Comparison of ENCODE assay signal across 1 cellular context in the genomic region with DNA sequence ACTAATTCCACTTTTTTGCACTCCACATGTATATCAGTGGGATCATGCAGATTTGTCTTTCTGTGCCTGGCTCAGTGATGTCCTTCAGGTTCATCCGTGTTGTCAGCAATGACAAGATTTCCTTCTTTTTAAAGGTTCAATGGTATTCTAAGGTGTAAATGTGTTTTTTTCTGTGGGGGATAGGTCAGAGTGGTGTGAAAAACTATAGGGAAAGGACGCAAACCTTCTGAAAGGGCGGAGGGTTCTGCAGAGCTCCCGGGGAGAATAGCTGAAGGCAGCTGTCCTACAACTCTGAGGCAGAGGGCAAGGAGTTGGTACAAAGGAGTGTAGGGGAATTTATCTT.
TF ChIP-seq lines count a peak whose summit lies in the region.

No MANE protein-coding gene starts in this region.

TF ChIP-seq in IMR-90, 13 proteins besides CTCF, POLR2A, EP300 and RAD21:
- no peak for TF ChIP-seq FOS (IDR thresholded peaks at IDR 0.05; ENCODE audit: low read depth, low read length)
- TF ChIP-seq MXI1 (IDR thresholded peaks at IDR 0.05; ENCODE audit: borderline replicate concordance, low read depth, low read length), result no peak
TF ChIP-seq in IMR-90: peak in this region for 0.
